Comparison of ENCODE assay signal across 1 cellular context in genomic region chrX:38803286-38803608, GRCh38.
TF ChIP-seq lines count a peak whose summit lies in the region.

No MANE protein-coding gene starts in this region.

TF ChIP-seq in GM12878, 131 proteins besides CTCF, POLR2A, EP300 and RAD21 (continued from another document):
- TF ChIP-seq ZBED1 (IDR thresholded peaks at IDR 0.05; ENCODE audit: borderline replicate concordance) (no peak), ATF7 (IDR thresholded peaks at IDR 0.05; ENCODE audit: low read depth) (no peak), NFYA (IDR thresholded peaks at IDR 0.05; ENCODE audit: borderline replicate concordance, low read depth, low read length) (no peak), TCF12 (IDR thresholded peaks at IDR 0.05; ENCODE audit: low read depth, low read length) (no peak), BRCA1 (IDR thresholded peaks at IDR 0.05; ENCODE audit: low read depth, low read length) (no peak), KLF5 (IDR thresholded peaks at IDR 0.05; ENCODE audit: partially characterized antibody) (no peak)
